ENCODE assay signal across 8 cellular contexts in the genomic region with DNA sequence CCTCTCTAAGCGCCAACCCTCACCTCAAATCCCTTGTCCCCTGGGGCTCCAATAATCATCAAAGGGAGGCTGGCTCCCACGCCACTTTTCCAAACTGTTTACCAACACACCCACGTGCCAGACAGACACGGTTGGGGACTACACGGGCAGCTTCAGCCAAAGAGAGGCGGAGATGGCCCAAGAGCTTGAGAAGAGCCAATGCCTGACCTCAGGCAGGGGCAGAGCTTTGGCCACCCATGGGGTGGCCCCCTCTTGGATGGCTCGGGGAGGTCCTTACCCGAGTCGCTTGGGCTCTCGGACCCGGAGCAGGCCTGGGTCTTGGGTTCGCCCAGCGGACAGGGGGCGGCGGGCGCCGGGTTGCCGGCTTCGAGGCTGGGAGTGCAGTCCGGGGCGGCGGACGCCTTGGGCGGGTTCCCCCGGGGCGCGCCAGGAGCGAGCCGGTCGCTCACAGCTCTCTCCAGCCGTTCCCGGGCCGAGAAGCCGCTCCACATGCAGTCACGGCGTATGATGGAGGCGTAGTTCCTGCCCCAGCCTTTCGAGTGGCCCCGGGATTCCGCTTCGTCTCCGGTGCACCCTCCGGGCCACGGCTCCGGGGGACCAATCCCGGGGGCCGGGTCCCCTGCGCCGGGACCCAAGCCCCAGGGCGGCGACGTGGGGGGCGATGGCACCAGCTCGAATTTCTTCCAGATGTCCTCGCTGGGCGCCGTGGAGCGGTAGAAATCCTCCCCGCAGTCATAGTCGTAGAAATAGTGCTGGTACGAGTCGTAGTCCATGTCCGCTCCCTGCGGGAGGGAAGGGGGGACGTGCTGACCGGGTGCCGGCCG. TPM values are rescaled to one million over a fixed set of nuclear protein-coding genes. Genes with fewer than 3 reads are reported as not detected.
DNase-seq lines count a peak whose midpoint lies in the region; ATAC-seq lines count a peak whose summit lies in the region.

No MANE protein-coding gene starts in this region.

- no peak overlapping the region for H3K27ac ChIP-seq in rectal smooth muscle tissue (ENCODE audit: low read depth, low read length)

- ATAC-seq in Right ventricle myocardium superior (ENCODE audit: poor library complexity): peak; percentile 46

- peaks cover 12% of the 10 kb centered on the region for H3K27me3 ChIP-seq in rectal smooth muscle tissue (ENCODE audit: control insufficient read depth, insufficient read depth, low read length)

- H3K27ac Mint-ChIP-seq in activated T-cell treated with anti-CD3 and anti-CD28 coated beads, Interleukin-2, amount 50 U/mL, for 24 hours: no peak overlapping the region

- DNase-seq in HuH-7 (ENCODE audit: low spot score): peak; percentile 36
- DNase-seq in activated T-cell treated with anti-CD3 and anti-CD28 coated beads, Interleukin-2, amount 50 U/mL, for 24 hours: peak; percentile 48
- DNase-seq in Right ventricle myocardium superior: peak; percentile 51
- no peak for DNase-seq in GOT3 (lab: John Stamatoyannopoulos, UW)
- DNase-seq in SK-N-DZ (ENCODE audit: low spot score): no peak
- DNase-seq in UCSD-AML1 (lab: John Stamatoyannopoulos, UW; ENCODE audit: unreplicated experiment): no peak

- peak overlapping the region; percentile 56 for H3K9ac ChIP-seq in rectal smooth muscle tissue (ENCODE audit: low read length)

- H3K36me3 ChIP-seq in rectal smooth muscle tissue (ENCODE audit: control insufficient read depth, insufficient read depth, low read length): peaks cover 4% of the 10 kb centered on the region

- no peaks in the 10 kb centered on the region for H3K9me3 Mint-ChIP-seq in activated T-cell treated with anti-CD3 and anti-CD28 coated beads, Interleukin-2, amount 50 U/mL, for 24 hours

- no peaks in the 10 kb centered on the region for H3K36me3 Mint-ChIP-seq in activated T-cell treated with anti-CD3 and anti-CD28 coated beads, Interleukin-2, amount 50 U/mL, for 24 hours (ENCODE audit: low read depth)

- intact Hi-C loops in Right ventricle myocardium superior (cut with DNase I): loop anchor here (2.0 kb wide), 1 partner anchor 84 kb away; no protein-coding TSS in a partner anchor

- peak overlapping the region; percentile 61 for H3K4me3 Mint-ChIP-seq in activated T-cell treated with anti-CD3 and anti-CD28 coated beads, Interleukin-2, amount 50 U/mL, for 24 hours

- H3K4me3 ChIP-seq in GM08714 (ENCODE audit: low read length) (peak overlapping the region; percentile 78; the same call in 1 of the 2 replicates), rectal smooth muscle tissue (ENCODE audit: low read length) (peak overlapping the region; percentile 72)

- H3K4me1 Mint-ChIP-seq in activated T-cell treated with anti-CD3 and anti-CD28 coated beads, Interleukin-2, amount 50 U/mL, for 24 hours (ENCODE audit: low read depth): peaks cover 7% of the 10 kb centered on the region

- no peaks in the 10 kb centered on the region for H3K4me1 ChIP-seq in rectal smooth muscle tissue (ENCODE audit: control insufficient read depth, insufficient read depth, low read length)

- H3K27me3 Mint-ChIP-seq in activated T-cell treated with anti-CD3 and anti-CD28 coated beads, Interleukin-2, amount 50 U/mL, for 24 hours: peaks cover 73% of the 10 kb centered on the region

RNA-seq across cellular contexts. Expression of a gene that starts 0.8 kb away (rescaled TPM):
- 1.2 TPM for total RNA-seq in Right ventricle myocardium superior
- 4.7 and 6.8 TPM in 2 replicates for polyA plus RNA-seq in SK-N-DZ (2014; cell fraction: cytosol; rRNA removed)
- polyA plus RNA-seq in SK-N-DZ (2014; cell fraction: nucleus; rRNA removed): 3.6 and 6.5 TPM in 2 replicates

RNA-seq across cellular contexts. Expression of a gene that starts 17.6 kb away (rescaled TPM):
- 17.1 TPM for total RNA-seq in Right ventricle myocardium superior
- polyA plus RNA-seq in SK-N-DZ (2014; cell fraction: cytosol; rRNA removed): 29.1 and 30.9 TPM in 2 replicates
- polyA plus RNA-seq in SK-N-DZ (2014; cell fraction: nucleus; rRNA removed): 49.7 and 54.8 TPM in 2 replicates

RNA-seq across cellular contexts. Expression of a gene that starts 54.1 kb away (rescaled TPM):
- total RNA-seq in Right ventricle myocardium superior: 0.22 TPM
- 6.4 and 9.9 TPM in 2 replicates for polyA plus RNA-seq in SK-N-DZ (2014; cell fraction: cytosol; rRNA removed)
- polyA plus RNA-seq in SK-N-DZ (2014; cell fraction: nucleus; rRNA removed): 13.5 and 19.3 TPM in 2 replicates

Comparison
In these comparisons a context has a peak if more than half of its experiments do, and no peak if none do; other contexts are left out.
1. DNase-seq: peak in HuH-7 (single experiment), activated T-cell treated with anti-CD3 and anti-CD28 coated beads, Interleukin-2, amount 50 U/mL, for 24 hours (single experiment) and Right ventricle myocardium superior (single experiment); none in GOT3 (single experiment), SK-N-DZ (single experiment) and UCSD-AML1 (single experiment).